ENCODE assay signal across 15 cellular contexts in the genomic region with DNA sequence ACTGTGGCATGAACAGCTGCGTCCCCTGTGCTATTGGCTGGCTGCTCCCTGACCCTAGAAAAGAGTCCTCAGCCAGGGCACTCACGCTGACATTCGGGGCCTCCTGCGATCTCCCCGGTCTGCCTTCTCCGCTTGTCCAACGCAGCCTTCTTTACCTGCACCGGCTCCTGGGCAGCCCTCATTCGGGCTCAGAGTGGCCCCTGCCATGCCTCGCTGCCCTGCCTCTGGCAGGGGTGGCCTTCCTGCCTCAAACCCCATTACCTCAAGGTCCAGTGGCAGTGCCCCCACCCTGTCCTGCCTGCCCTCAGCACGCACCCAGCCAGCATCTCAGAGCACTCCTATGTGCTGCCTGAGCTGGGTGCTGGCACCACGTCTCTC.
A peak's percentile ranks its signal among the peaks of the same experiment; 100 is the strongest.
DNase-seq lines count a peak whose midpoint lies in the region; ATAC-seq and TF ChIP-seq lines count a peak whose summit lies in the region.
"Had no signal": no experiment of that assay in that cellular context is flagged by ENCODE, and none has a peak within 500 bp of the region (broad histone marks: within the 10 kb centered on the region; RNA-seq: fewer than 3 reads in every experiment).

No MANE protein-coding gene starts in this region.

- H3K4me2 ChIP-seq in DOHH2 (ENCODE audit: low read length), result peak overlapping the region; percentile 60
- H3K4me2 ChIP-seq: neural progenitor cell had no signal

- H3K4me1 ChIP-seq in DOHH2 (ENCODE audit: control insufficient read depth, low read length), result peaks cover 49% of the 10 kb centered on the region
- no peaks in the 10 kb centered on the region for H3K4me1 ChIP-seq in iPS-15b (ENCODE audit: control insufficient read depth, insufficient read depth, low read length)

- H3K27me3 ChIP-seq in DOHH2 (ENCODE audit: control insufficient read depth, low read length) (no peaks in the 10 kb centered on the region), iPS-15b (ENCODE audit: control insufficient read depth, insufficient read depth, low read length) (no peaks in the 10 kb centered on the region)
- H3K27me3 ChIP-seq: MG63, neural progenitor cell had no signal

- no peak for ATAC-seq in stimulated activated effector memory CD8-positive, alpha-beta T cell treated with anti-CD3 and anti-CD28 coated beads, Interleukin-12 subunit alpha, Interleukin-12 subunit beta, amount 100 ng/mL, for 72 hours
- no peak for ATAC-seq in GM18858 (IDR thresholded peaks at IDR 0.05; ENCODE audit: unreplicated experiment)
- ATAC-seq in activated CD4-positive, CD25-positive, alpha-beta regulatory T cell treated with anti-CD3 and anti-CD28 coated beads, Interleukin-2, amount 50 U/mL, for 24 hours, result no peak

- H3K9me3 ChIP-seq in DOHH2 (ENCODE audit: control insufficient read depth, insufficient read depth, low read length) (no peaks in the 10 kb centered on the region), iPS-15b (ENCODE audit: control insufficient read depth, insufficient read depth, low read length) (no peaks in the 10 kb centered on the region)
- H3K9me3 ChIP-seq: MG63 had no signal

- peaks cover 20% of the 10 kb centered on the region for H3K36me3 Mint-ChIP-seq in stimulated activated effector memory CD8-positive, alpha-beta T cell treated with anti-CD3 and anti-CD28 coated beads, Interleukin-12 subunit alpha, Interleukin-12 subunit beta, amount 100 ng/mL, for 72 hours

- H3K27ac Mint-ChIP-seq in stimulated activated effector memory CD8-positive, alpha-beta T cell treated with anti-CD3 and anti-CD28 coated beads, Interleukin-12 subunit alpha, Interleukin-12 subunit beta, amount 100 ng/mL, for 72 hours, result peak overlapping the region; percentile 82

- 0 out of 2 replicates have a peak, but pooled peaks cover 3% of the 10 kb centered on the region for H3F3A ChIP-seq in DOHH2 (ENCODE audit: control insufficient read depth, insufficient read depth)

- H3K27ac ChIP-seq in DOHH2 (ENCODE audit: low read depth, low read length) (peak overlapping the region; percentile 57), RWPE1 (peak overlapping the region; percentile 88)
- H3K27ac ChIP-seq: epithelial cell of prostate, neural progenitor cell had no signal

- CTCF ChIA-PET in RWPE1 (lab: Yijun Ruan, JAX) (interaction anchor here (0.7 kb wide), 1 partner anchor 37 kb away, joined by 4 read pairs; no protein-coding TSS in a partner anchor), GM10248 (lab: Yijun Ruan, JAX) (no interaction called here)

- POLR2A ChIA-PET in RWPE1 (lab: Yijun Ruan, JAX; ENCODE audit: low non-redundant PET) (no interaction called here), GM10248 (lab: Yijun Ruan, JAX) (no interaction called here)

- H3K9me3 Mint-ChIP-seq in stimulated activated effector memory CD8-positive, alpha-beta T cell treated with anti-CD3 and anti-CD28 coated beads, Interleukin-12 subunit alpha, Interleukin-12 subunit beta, amount 100 ng/mL, for 72 hours, result no peaks in the 10 kb centered on the region
- H3K9me3 Mint-ChIP-seq: neural progenitor cell had no signal

- peak overlapping the region; percentile 5 for H3K9ac ChIP-seq in iPS-15b (ENCODE audit: low read depth, low read length)
- H3K9ac ChIP-seq: neural progenitor cell had no signal

- peaks cover 11% of the 10 kb centered on the region; the same call in 1 of the 2 replicates for H4K20me1 ChIP-seq in DOHH2 (ENCODE audit: control insufficient read depth, insufficient read depth, low read depth, low read length)

- no peak overlapping the region for H3K4me3 Mint-ChIP-seq in stimulated activated effector memory CD8-positive, alpha-beta T cell treated with anti-CD3 and anti-CD28 coated beads, Interleukin-12 subunit alpha, Interleukin-12 subunit beta, amount 100 ng/mL, for 72 hours

- H3K4me3 ChIP-seq in DOHH2 (ENCODE audit: low read length), result peak overlapping the region; percentile 29; the same call in 1 of the 2 replicates
- no peak overlapping the region for H3K4me3 ChIP-seq in iPS-15b (ENCODE audit: low read depth, low read length)
- H3K4me3 ChIP-seq: MG63, neural progenitor cell had no signal

- no peak for TF ChIP-seq CTCF in DOHH2 (IDR thresholded peaks at IDR 0.05; ENCODE audit: low read depth, low read length, poor library complexity, severe bottlenecking)
- TF ChIP-seq CTCF in RWPE1 (conservative IDR thresholded peaks at IDR 0.05; ENCODE audit: low read depth), result no peak
- TF ChIP-seq CTCF in GM10248 (IDR thresholded peaks at IDR 0.05; ENCODE audit: control extremely low read depth, extremely low read depth, low read depth, missing control alignments), result no peak

- peaks cover 29% of the 10 kb centered on the region for H3K4me1 Mint-ChIP-seq in stimulated activated effector memory CD8-positive, alpha-beta T cell treated with anti-CD3 and anti-CD28 coated beads, Interleukin-12 subunit alpha, Interleukin-12 subunit beta, amount 100 ng/mL, for 72 hours

- no peaks in the 10 kb centered on the region for H3K9me2 ChIP-seq in DOHH2 (replicated peaks; ENCODE audit: control insufficient read depth, low read length)

- H3K79me2 ChIP-seq in DOHH2 (ENCODE audit: control insufficient read depth, low read length), result no peaks in the 10 kb centered on the region

- DNase-seq in RWPE1 (ENCODE audit: low spot score) (no peak), midbrain (lab: John Stamatoyannopoulos, UW) (no peak), GM10248 (ENCODE audit: extremely low spot score) (no peak)
- DNase-seq in stimulated activated effector memory CD8-positive, alpha-beta T cell treated with anti-CD3 and anti-CD28 coated beads, Interleukin-12 subunit alpha, Interleukin-12 subunit beta, amount 100 ng/mL, for 72 hours (ENCODE audit: low spot score in 2 of 2), result no peak
- DNase-seq: activated naive CD4-positive, alpha-beta T cell treated with Interleukin-2 at 50 U/mL for 16 hours; cerebellar nuclear complex; EL; hippocampal formation; MG63 had no signal

- no peaks in the 10 kb centered on the region for H3K36me3 ChIP-seq in DOHH2 (ENCODE audit: control insufficient read depth, low read length)
- no peaks in the 10 kb centered on the region for H3K36me3 ChIP-seq in iPS-15b (ENCODE audit: control insufficient read depth, insufficient read depth, low read length)
- H3K36me3 ChIP-seq: MG63, neural progenitor cell had no signal
